Comparison of ENCODE assay signal across 1 cellular context in the genomic region with DNA sequence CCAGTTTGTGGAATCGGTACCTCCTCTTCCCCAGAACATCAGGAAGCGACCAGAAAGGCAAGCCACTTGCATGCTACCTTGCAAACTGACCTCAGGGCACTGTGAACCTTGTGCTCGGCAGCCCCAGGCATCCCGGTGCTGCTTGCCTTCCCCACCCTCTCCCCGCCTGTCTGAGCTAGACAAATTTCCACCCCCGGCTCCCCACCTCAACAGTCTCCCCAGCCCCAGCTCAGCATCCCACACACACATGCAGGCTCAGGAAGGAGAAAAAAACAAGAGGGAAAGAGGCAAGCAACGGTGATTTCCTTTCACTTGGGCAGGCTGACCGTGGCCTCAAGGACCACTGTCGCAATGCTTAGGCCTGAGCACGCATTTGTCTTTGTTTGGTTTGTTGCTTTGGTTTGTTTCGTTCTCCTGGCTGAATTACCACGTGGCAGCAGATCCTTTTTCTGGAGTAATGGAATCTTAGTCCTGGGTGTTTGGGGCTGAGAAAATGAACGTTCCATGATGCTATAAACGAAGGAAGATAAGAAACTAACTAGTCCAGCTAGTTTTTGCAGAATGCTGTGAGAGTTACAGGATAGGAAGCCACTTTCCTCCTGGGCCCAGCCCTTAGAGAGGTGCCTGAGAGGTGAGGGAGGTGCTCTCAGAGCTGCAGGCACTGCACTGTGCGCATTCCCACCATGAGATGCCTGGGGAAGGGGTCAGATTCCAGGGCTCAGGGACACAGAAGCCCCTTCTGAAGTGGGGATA.
A peak's percentile ranks its signal among the peaks of the same experiment; 100 is the strongest.
TF ChIP-seq lines count a peak whose summit lies in the region.

No MANE protein-coding gene starts in this region.

TF ChIP-seq in HepG2, 621 proteins besides CTCF, POLR2A, EP300 and RAD21:
- TF ChIP-seq TCF12 (IDR thresholded peaks at IDR 0.05): no peak
- no peak for TF ChIP-seq TCF12 (CRISPR knock-in tag; IDR thresholded peaks at IDR 0.05)
- TF ChIP-seq ZNF484 (CRISPR knock-in tag; IDR thresholded peaks at IDR 0.05; ENCODE audit: borderline replicate concordance, low read depth): no peak
- no peak for TF ChIP-seq ZNF782 (CRISPR knock-in tag; IDR thresholded peaks at IDR 0.05; ENCODE audit: borderline replicate concordance)
- TF ChIP-seq ZFX (CRISPR knock-in tag; IDR thresholded peaks at IDR 0.05; ENCODE audit: low read depth): 0 out of 2 replicates have a peak, but pooled peaks have one; percentile 21
- TF ChIP-seq ZNF562 (CRISPR knock-in tag; IDR thresholded peaks at IDR 0.05; ENCODE audit: borderline replicate concordance): no peak
- no peak for TF ChIP-seq ZNF777 (CRISPR knock-in tag; IDR thresholded peaks at IDR 0.05)
- TF ChIP-seq, protein P1, sequence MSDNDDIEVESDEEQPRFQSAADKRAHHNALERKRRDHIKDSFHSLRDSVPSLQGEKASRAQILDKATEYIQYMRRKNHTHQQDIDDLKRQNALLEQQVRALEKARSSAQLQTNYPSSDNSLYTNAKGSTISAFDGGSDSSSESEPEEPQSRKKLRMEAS (IDR thresholded peaks at IDR 0.05): peak; percentile 43; the same call in 1 of the 2 replicates
- TF ChIP-seq, protein P2, sequence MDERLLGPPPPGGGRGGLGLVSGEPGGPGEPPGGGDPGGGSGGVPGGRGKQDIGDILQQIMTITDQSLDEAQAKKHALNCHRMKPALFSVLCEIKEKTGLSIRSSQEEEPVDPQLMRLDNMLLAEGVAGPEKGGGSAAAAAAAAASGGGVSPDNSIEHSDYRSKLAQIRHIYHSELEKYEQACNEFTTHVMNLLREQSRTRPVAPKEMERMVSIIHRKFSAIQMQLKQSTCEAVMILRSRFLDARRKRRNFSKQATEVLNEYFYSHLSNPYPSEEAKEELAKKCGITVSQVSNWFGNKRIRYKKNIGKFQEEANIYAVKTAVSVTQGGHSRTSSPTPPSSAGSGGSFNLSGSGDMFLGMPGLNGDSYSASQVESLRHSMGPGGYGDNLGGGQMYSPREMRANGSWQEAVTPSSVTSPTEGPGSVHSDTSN (CRISPR knock-in tag; IDR thresholded peaks at IDR 0.05): no peak
- TF ChIP-seq NFE2L2 (IDR thresholded peaks at IDR 0.05; ENCODE audit: low read length): no peak
- TF ChIP-seq NRL (CRISPR knock-in tag; IDR thresholded peaks at IDR 0.05; ENCODE audit: borderline replicate concordance): no peak
- no peak for TF ChIP-seq YEATS4 (CRISPR knock-in tag; IDR thresholded peaks at IDR 0.05; ENCODE audit: borderline replicate concordance)
- TF ChIP-seq ZNF816 (CRISPR knock-in tag; IDR thresholded peaks at IDR 0.05; ENCODE audit: borderline replicate concordance): no peak
- TF ChIP-seq CEBPB (IDR thresholded peaks at IDR 0.05; ENCODE audit: borderline replicate concordance, low read depth, low read length): peak; percentile 44; the same call in 1 of the 2 replicates
